In genomic region chr15:57171414-57171813, GRCh38 we compare ENCODE assay signal across 14 cellular contexts.
"Had no signal": no experiment of that assay in that cellular context is flagged by ENCODE, and none has a peak within 500 bp of the region (broad histone marks: within the 10 kb centered on the region; RNA-seq: fewer than 3 reads in every experiment).

No MANE protein-coding gene starts in this region.

- H3K27ac Mint-ChIP-seq: activated naive CD8-positive, alpha-beta T cell; effector memory CD8-positive, alpha-beta T cell; mesothelial cell of epicardium; stimulated activated naive B cell treated with anti-CD40 and anti-IgM and Interleukin-4, amounts not matched to agents 10 μg/mL and 1 μg/mL and 100 μg/mL, for 72 hours had no signal

- DNase-seq: activated CD4-positive, alpha-beta T cell treated with anti-CD3 and anti-CD28 coated beads, Interleukin-2, amount 50 U/mL, for 4 hours; activated gamma-delta T cell; amygdala; dermis blood vessel endothelial cell; effector memory CD8-positive, alpha-beta T cell; kidney; left lung; posterior cingulate gyrus; stimulated activated naive B cell treated with anti-CD40 and anti-IgM and Interleukin-4, amounts not matched to agents 10 μg/mL and 1 μg/mL and 100 μg/mL, for 72 hours; upper lobe of right lung; WERI-Rb-1 had no signal

- H3K27ac ChIP-seq: left lung, upper lobe of right lung, WERI-Rb-1 had no signal

- H3K4me3 Mint-ChIP-seq: activated naive CD8-positive, alpha-beta T cell; effector memory CD8-positive, alpha-beta T cell; mesothelial cell of epicardium; nephron; stimulated activated naive B cell treated with anti-CD40 and anti-IgM and Interleukin-4, amounts not matched to agents 10 μg/mL and 1 μg/mL and 100 μg/mL, for 72 hours had no signal

- H3K27me3 Mint-ChIP-seq: activated naive CD8-positive, alpha-beta T cell; effector memory CD8-positive, alpha-beta T cell; stimulated activated naive B cell treated with anti-CD40 and anti-IgM and Interleukin-4, amounts not matched to agents 10 μg/mL and 1 μg/mL and 100 μg/mL, for 72 hours had no signal

- H3K4me3 ChIP-seq: left lung, upper lobe of right lung had no signal

- H3K4me1 ChIP-seq: upper lobe of right lung had no signal

- H3K36me3 ChIP-seq: upper lobe of right lung had no signal

- H3K27me3 ChIP-seq: left lung, upper lobe of right lung had no signal

- H3K9me3 Mint-ChIP-seq: effector memory CD8-positive, alpha-beta T cell; mesothelial cell of epicardium; nephron; stimulated activated naive B cell treated with anti-CD40 and anti-IgM and Interleukin-4, amounts not matched to agents 10 μg/mL and 1 μg/mL and 100 μg/mL, for 72 hours had no signal

- H3K9me3 ChIP-seq: left lung, upper lobe of right lung had no signal
